25 cellular contexts compared by ENCODE assay signal in the genomic region with DNA sequence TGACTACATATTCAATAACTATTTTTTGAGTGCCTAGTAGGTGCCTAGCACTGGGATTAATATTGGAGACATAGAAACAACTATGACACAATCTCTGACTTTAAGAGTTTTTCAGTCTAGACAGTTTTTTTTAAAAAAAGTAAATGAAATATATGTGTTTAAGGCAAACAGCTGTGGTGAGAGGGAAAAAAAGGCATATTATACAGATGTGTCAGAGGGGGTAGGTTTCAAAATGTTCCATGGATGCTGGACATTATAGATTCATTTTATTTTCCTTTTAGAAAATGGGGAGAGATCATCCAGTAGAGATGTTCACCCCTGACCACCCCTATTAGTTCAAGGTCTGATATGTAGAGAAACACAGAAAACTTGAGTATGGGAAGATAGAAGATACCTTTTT.
"Had no signal": no experiment of that assay in that cellular context is flagged by ENCODE, and none has a peak within 500 bp of the region (broad histone marks: within the 10 kb centered on the region; RNA-seq: fewer than 3 reads in every experiment).

No MANE protein-coding gene starts in this region.

- H3K4me1 ChIP-seq: breast epithelium, gastrocnemius medialis, pancreas, psoas muscle, upper lobe of right lung had no signal

- ATAC-seq: activated naive CD8-positive, alpha-beta T cell treated with anti-CD3 and anti-CD28 coated beads, Interleukin-2, amount 50 U/mL, for 24 hours; activated T-cell treated with anti-CD3 and anti-CD28 coated beads, Interleukin-2, amount 50 U/mL, for 4 hours; gastrocnemius medialis; left colon; pancreas; psoas muscle; right cardiac atrium; T-cell; upper lobe of right lung had no signal

- H3K27me3 Mint-ChIP-seq: activated naive CD8-positive, alpha-beta T cell treated with anti-CD3 and anti-CD28 coated beads, Interleukin-2, amount 50 U/mL, for 24 hours; memory B cell; stimulated activated naive CD8-positive, alpha-beta T cell treated with anti-CD3 and anti-CD28 coated beads, Interleukin-15, Interleukin-2, amounts not matched to agents 100 ng/mL and 50 ng/mL, for 24 hours; T-cell had no signal

- FAIRE-seq: pancreas had no signal

- DNase-seq: activated CD4-positive, alpha-beta T cell treated with anti-CD3 and anti-CD28 coated beads for 1 hour; activated CD4-positive, alpha-beta T cell treated with anti-CD3 and anti-CD28 coated beads, Interleukin-2, amount 50 U/mL, for 1 hour; activated effector memory CD4-positive, alpha-beta T cell treated with anti-CD3 and anti-CD28 coated beads, Interleukin-2, amount 50 U/mL, for 16 hours; activated naive CD4-positive, alpha-beta T cell treated with anti-CD3 and anti-CD28 coated beads, Interleukin-2, amount 50 U/mL, for 16 hours; activated naive CD8-positive, alpha-beta T cell treated with anti-CD3 and anti-CD28 coated beads, Interleukin-2, amount 50 U/mL, for 24 hours; activated T-cell treated with anti-CD3 and anti-CD28 coated beads, Interleukin-2, amount 50 U/mL, for 4 hours; aorta; gastrocnemius medialis; islet precursor cell; left colon; pancreas; psoas muscle; right cardiac atrium; stimulated activated CD4-positive, alpha-beta T cell treated with anti-CD3 and anti-CD28 coated beads, Interleukin-1b, Interleukin-23, amount 100 ng/mL, for 48 hours; substantia nigra; T-cell; thyroid gland; upper lobe of right lung; WERI-Rb-1 had no signal

- H3K4me3 Mint-ChIP-seq: activated naive CD8-positive, alpha-beta T cell treated with anti-CD3 and anti-CD28 coated beads, Interleukin-2, amount 50 U/mL, for 24 hours; activated T-cell treated with anti-CD3 and anti-CD28 coated beads, Interleukin-2, amount 50 U/mL, for 4 hours; memory B cell; nephron; stimulated activated naive CD8-positive, alpha-beta T cell treated with anti-CD3 and anti-CD28 coated beads, Interleukin-15, Interleukin-2, amounts not matched to agents 100 ng/mL and 50 ng/mL, for 24 hours; T-cell; T-helper 2 cell treated with Interferon-gamma antibody and Interleukin-4, amounts not matched to agents 5 μg/mL and 100 μg/mL, for 36 hours had no signal

- H3K4me1 Mint-ChIP-seq: activated naive CD8-positive, alpha-beta T cell treated with anti-CD3 and anti-CD28 coated beads, Interleukin-2, amount 50 U/mL, for 24 hours; memory B cell; nephron; T-cell had no signal

- H3K9me3 Mint-ChIP-seq: activated T-cell treated with anti-CD3 and anti-CD28 coated beads, Interleukin-2, amount 50 U/mL, for 4 hours; nephron; stimulated activated naive CD8-positive, alpha-beta T cell treated with anti-CD3 and anti-CD28 coated beads, Interleukin-15, Interleukin-2, amounts not matched to agents 100 ng/mL and 50 ng/mL, for 24 hours had no signal

- H3K27ac Mint-ChIP-seq: activated naive CD8-positive, alpha-beta T cell treated with anti-CD3 and anti-CD28 coated beads, Interleukin-2, amount 50 U/mL, for 24 hours; memory B cell; nephron; stimulated activated naive CD8-positive, alpha-beta T cell treated with anti-CD3 and anti-CD28 coated beads, Interleukin-15, Interleukin-2, amounts not matched to agents 100 ng/mL and 50 ng/mL, for 24 hours; T-cell; T-helper 2 cell treated with Interferon-gamma antibody and Interleukin-4, amounts not matched to agents 5 μg/mL and 100 μg/mL, for 36 hours had no signal

- H3K36me3 ChIP-seq: breast epithelium, gastrocnemius medialis, neutrophil, pancreas, thyroid gland, upper lobe of right lung, WERI-Rb-1 had no signal

- H3K27ac ChIP-seq: breast epithelium, gastrocnemius medialis, neutrophil, pancreas, psoas muscle, thyroid gland, upper lobe of right lung, WERI-Rb-1 had no signal

- H3K27me3 ChIP-seq: breast epithelium, gastrocnemius medialis, neutrophil, pancreas, thyroid gland, upper lobe of right lung had no signal

- H3K4me3 ChIP-seq: breast epithelium, gastrocnemius medialis, pancreas, psoas muscle, thyroid gland, upper lobe of right lung had no signal

- H3K36me3 Mint-ChIP-seq: memory B cell, T-cell had no signal

- H3K9me3 ChIP-seq: breast epithelium, gastrocnemius medialis, neutrophil, pancreas, psoas muscle, thyroid gland, upper lobe of right lung had no signal
